Comparison of ENCODE assay signal across 1 cellular context in the genomic region with DNA sequence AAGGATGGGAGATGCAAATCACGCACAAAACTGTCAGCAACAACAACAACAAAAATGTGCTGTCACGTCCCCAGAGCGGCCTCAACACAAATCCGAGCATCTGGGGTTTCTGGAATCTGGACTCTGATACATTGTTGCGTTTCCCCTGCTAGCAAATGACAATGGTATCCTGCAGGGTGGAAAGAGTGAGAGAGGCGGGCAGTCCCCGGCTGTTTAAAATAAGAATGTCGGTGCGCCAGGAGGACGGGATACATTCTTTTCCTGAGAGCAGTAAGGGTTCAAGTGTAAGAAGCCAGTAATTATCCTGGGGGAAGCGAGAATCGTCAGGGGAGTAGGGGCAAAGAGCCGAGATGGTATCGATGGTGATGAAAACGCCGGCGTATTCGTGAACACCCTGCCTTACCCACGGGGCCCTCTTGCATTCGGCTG.
A peak's percentile ranks its signal among the peaks of the same experiment; 100 is the strongest.
TF ChIP-seq lines count a peak whose summit lies in the region.

No MANE protein-coding gene starts in this region.

TF ChIP-seq in GM23338, 12 proteins besides CTCF, POLR2A, EP300 and RAD21 (continued from another document):
- TF ChIP-seq NANOG (IDR thresholded peaks at IDR 0.05; ENCODE audit: borderline replicate concordance) (peak; percentile 78; the same call in 1 of the 2 replicates), STAT1 (IDR thresholded peaks at IDR 0.05; ENCODE audit: unreplicated experiment) (no peak)
- TF ChIP-seq, protein P1, sequence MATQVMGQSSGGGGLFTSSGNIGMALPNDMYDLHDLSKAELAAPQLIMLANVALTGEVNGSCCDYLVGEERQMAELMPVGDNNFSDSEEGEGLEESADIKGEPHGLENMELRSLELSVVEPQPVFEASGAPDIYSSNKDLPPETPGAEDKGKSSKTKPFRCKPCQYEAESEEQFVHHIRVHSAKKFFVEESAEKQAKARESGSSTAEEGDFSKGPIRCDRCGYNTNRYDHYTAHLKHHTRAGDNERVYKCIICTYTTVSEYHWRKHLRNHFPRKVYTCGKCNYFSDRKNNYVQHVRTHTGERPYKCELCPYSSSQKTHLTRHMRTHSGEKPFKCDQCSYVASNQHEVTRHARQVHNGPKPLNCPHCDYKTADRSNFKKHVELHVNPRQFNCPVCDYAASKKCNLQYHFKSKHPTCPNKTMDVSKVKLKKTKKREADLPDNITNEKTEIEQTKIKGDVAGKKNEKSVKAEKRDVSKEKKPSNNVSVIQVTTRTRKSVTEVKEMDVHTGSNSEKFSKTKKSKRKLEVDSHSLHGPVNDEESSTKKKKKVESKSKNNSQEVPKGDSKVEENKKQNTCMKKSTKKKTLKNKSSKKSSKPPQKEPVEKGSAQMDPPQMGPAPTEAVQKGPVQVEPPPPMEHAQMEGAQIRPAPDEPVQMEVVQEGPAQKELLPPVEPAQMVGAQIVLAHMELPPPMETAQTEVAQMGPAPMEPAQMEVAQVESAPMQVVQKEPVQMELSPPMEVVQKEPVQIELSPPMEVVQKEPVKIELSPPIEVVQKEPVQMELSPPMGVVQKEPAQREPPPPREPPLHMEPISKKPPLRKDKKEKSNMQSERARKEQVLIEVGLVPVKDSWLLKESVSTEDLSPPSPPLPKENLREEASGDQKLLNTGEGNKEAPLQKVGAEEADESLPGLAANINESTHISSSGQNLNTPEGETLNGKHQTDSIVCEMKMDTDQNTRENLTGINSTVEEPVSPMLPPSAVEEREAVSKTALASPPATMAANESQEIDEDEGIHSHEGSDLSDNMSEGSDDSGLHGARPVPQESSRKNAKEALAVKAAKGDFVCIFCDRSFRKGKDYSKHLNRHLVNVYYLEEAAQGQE (IDR thresholded peaks at IDR 0.05; ENCODE audit: unreplicated experiment) = no peak
TF ChIP-seq in GM23338: peak in this region for 3.
